ENCODE assay signal across 20 cellular contexts in genomic region chr12:58980768-58981167, GRCh38.
A peak's percentile ranks its signal among the peaks of the same experiment; 100 is the strongest.
DNase-seq lines count a peak whose midpoint lies in the region; ATAC-seq and TF ChIP-seq lines count a peak whose summit lies in the region.
"Had no signal": no experiment of that assay in that cellular context is flagged by ENCODE, and none has a peak within 500 bp of the region (broad histone marks: within the 10 kb centered on the region; RNA-seq: fewer than 3 reads in every experiment).

No MANE protein-coding gene starts in this region.

- H3K4me3 ChIP-seq in SJCRH30: no peak overlapping the region
- H3K4me3 ChIP-seq in choroid plexus epithelial cell (ENCODE audit: low read depth, low read length): no peak overlapping the region
- H3K4me3 ChIP-seq: A549, BLaER1, GM23248, HAP-1 had no signal

- H3K27me3 Mint-ChIP-seq in T-helper 17 cell: no peaks in the 10 kb centered on the region
- no peaks in the 10 kb centered on the region for H3K27me3 Mint-ChIP-seq in stimulated activated memory B cell treated with anti-CD40 and anti-IgM and Interleukin-4, amounts not matched to agents 10 μg/mL and 1 μg/mL and 100 μg/mL, for 72 hours
- H3K27me3 Mint-ChIP-seq: CD4-positive, alpha-beta memory T cell had no signal

- H3K9me3 ChIP-seq in SJCRH30 (replicated peaks): no peaks in the 10 kb centered on the region
- no peaks in the 10 kb centered on the region for H3K9me3 ChIP-seq in T-helper 17 cell (ENCODE audit: control insufficient read depth, low read length, poor library complexity, severe bottlenecking)
- H3K9me3 ChIP-seq: A549, BLaER1, HAP-1 had no signal

- no peaks in the 10 kb centered on the region for H3K27me3 ChIP-seq in SJCRH30
- H3K27me3 ChIP-seq: BLaER1 had no signal

- TF ChIP-seq CTCF in choroid plexus epithelial cell (conservative IDR thresholded peaks at IDR 0.05; ENCODE audit: low read depth, low read length): no peak

- ATAC-seq in GM18868 (IDR thresholded peaks at IDR 0.05; ENCODE audit: unreplicated experiment): peak; percentile 79
- ATAC-seq in T-helper 17 cell: no peak
- no peak for ATAC-seq in GM19035 (IDR thresholded peaks at IDR 0.05; ENCODE audit: unreplicated experiment)
- ATAC-seq in stimulated activated memory B cell treated with anti-CD40 and anti-IgM and Interleukin-4, amounts not matched to agents 10 μg/mL and 1 μg/mL and 100 μg/mL, for 72 hours: no peak
- ATAC-seq: A549 had no signal

- H3K36me3 Mint-ChIP-seq in T-helper 17 cell (ENCODE audit: low read depth): no peaks in the 10 kb centered on the region
- no peaks in the 10 kb centered on the region for H3K36me3 Mint-ChIP-seq in stimulated activated memory B cell treated with anti-CD40 and anti-IgM and Interleukin-4, amounts not matched to agents 10 μg/mL and 1 μg/mL and 100 μg/mL, for 72 hours
- H3K36me3 Mint-ChIP-seq: CD14-positive monocyte; CD4-positive, alpha-beta memory T cell had no signal

- peaks cover 4% of the 10 kb centered on the region for H3K9me3 Mint-ChIP-seq in stimulated activated memory B cell treated with anti-CD40 and anti-IgM and Interleukin-4, amounts not matched to agents 10 μg/mL and 1 μg/mL and 100 μg/mL, for 72 hours

- peaks cover 51% of the 10 kb centered on the region for H3K4me1 ChIP-seq in SJCRH30
- H3K4me1 ChIP-seq: A549, BLaER1, HAP-1 had no signal

- H3K36me3 ChIP-seq in SJCRH30: no peaks in the 10 kb centered on the region
- H3K36me3 ChIP-seq: BLaER1, HAP-1 had no signal

- no peak overlapping the region for H3K27ac Mint-ChIP-seq in T-helper 17 cell
- no peak overlapping the region for H3K27ac Mint-ChIP-seq in stimulated activated memory B cell treated with anti-CD40 and anti-IgM and Interleukin-4, amounts not matched to agents 10 μg/mL and 1 μg/mL and 100 μg/mL, for 72 hours
- H3K27ac Mint-ChIP-seq: CD14-positive monocyte; CD4-positive, alpha-beta memory T cell had no signal

- no peak overlapping the region for H3K4me3 Mint-ChIP-seq in T-helper 17 cell
- no peak overlapping the region for H3K4me3 Mint-ChIP-seq in stimulated activated memory B cell treated with anti-CD40 and anti-IgM and Interleukin-4, amounts not matched to agents 10 μg/mL and 1 μg/mL and 100 μg/mL, for 72 hours
- H3K4me3 Mint-ChIP-seq: CD14-positive monocyte; CD4-positive, alpha-beta memory T cell had no signal

- no peaks in the 10 kb centered on the region for H3K4me1 Mint-ChIP-seq in T-helper 17 cell
- H3K4me1 Mint-ChIP-seq in stimulated activated memory B cell treated with anti-CD40 and anti-IgM and Interleukin-4, amounts not matched to agents 10 μg/mL and 1 μg/mL and 100 μg/mL, for 72 hours: no peaks in the 10 kb centered on the region
- H3K4me1 Mint-ChIP-seq: CD14-positive monocyte; CD4-positive, alpha-beta memory T cell had no signal

- peak; percentile 20 for DNase-seq in Ammon's horn (ENCODE audit: low spot score)
- no peak for DNase-seq in SJCRH30
- DNase-seq in choroid plexus epithelial cell (ENCODE audit: low read depth): peak; percentile 5
- no peak for DNase-seq in SHP77 treated with DMSO at 0.1 percent for 48 hours (lab: John Stamatoyannopoulos, UW)
- DNase-seq in T-helper 17 cell: no peak
- DNase-seq: AML-193; Calu3; CD4-positive, alpha-beta memory T cell; DMS79 treated with DMSO at 0.1 percent for 48 hours; GF-D8; GM23248 had no signal

- H3K27ac ChIP-seq in SJCRH30: peak overlapping the region; percentile 99
- H3K27ac ChIP-seq: 22Rv1, A549, BLaER1, GM23248, HL-60 had no signal

Comparison
In these comparisons a context has a peak if more than half of its experiments do, and no peak if none do; other contexts are left out.
1. DNase-seq: peak in Ammon's horn (single experiment) and choroid plexus epithelial cell (single experiment); none in SJCRH30 (0 of 2), SHP77 treated with DMSO at 0.1 percent for 48 hours (single experiment) and T-helper 17 cell (0 of 3).